11 cellular contexts compared by ENCODE assay signal in genomic region chr3:107272471-107272870, GRCh38.
A peak's percentile ranks its signal among the peaks of the same experiment; 100 is the strongest.
DNase-seq lines count a peak whose midpoint lies in the region; ATAC-seq and TF ChIP-seq lines count a peak whose summit lies in the region.
"Had no signal": no experiment of that assay in that cellular context is flagged by ENCODE, and none has a peak within 500 bp of the region (broad histone marks: within the 10 kb centered on the region; RNA-seq: fewer than 3 reads in every experiment).

No MANE protein-coding gene starts in this region.

- H3K9me2 ChIP-seq in HCT116 (ENCODE audit: insufficient read depth): no peaks in the 10 kb centered on the region

- H3K4me3 ChIP-seq in HCT116 (replicated peaks in 1 of 2; ENCODE audit: low read depth in 1 of 2, low read length in 2 of 2) (no peak overlapping the region), mammary epithelial cell (replicated peaks in 1 of 3; ENCODE audit: insufficient read depth in 1 of 3, low read depth in 2 of 3, low read length in 3 of 3) (no peak overlapping the region), ascending aorta (no peak overlapping the region), osteoblast (ENCODE audit: insufficient read depth, low read length) (no peak overlapping the region)
- H3K4me3 ChIP-seq: Peyer's patch had no signal

- no peaks in the 10 kb centered on the region for H3K4me1 Mint-ChIP-seq in naive thymus-derived CD8-positive, alpha-beta T cell
- H3K4me1 Mint-ChIP-seq: B cell, CD14-positive monocyte had no signal

- H3K4me3 Mint-ChIP-seq in naive thymus-derived CD8-positive, alpha-beta T cell: no peak overlapping the region
- H3K4me3 Mint-ChIP-seq: B cell, CD14-positive monocyte, H9 had no signal

- H4K20me1 ChIP-seq in HCT116 (ENCODE audit: insufficient read depth) (no peaks in the 10 kb centered on the region), mammary epithelial cell (ENCODE audit: insufficient read depth, low read length) (no peaks in the 10 kb centered on the region), osteoblast (ENCODE audit: insufficient read depth, low read length) (no peaks in the 10 kb centered on the region)

- TF ChIP-seq POLR2A in HCT116 (IDR thresholded peaks at IDR 0.05; ENCODE audit: borderline replicate concordance, extremely low read depth, insufficient read depth, insufficient read length): no peak

- H3K27me3 ChIP-seq in HCT116 (ENCODE audit: insufficient read depth, low read length) (no peaks in the 10 kb centered on the region), mammary epithelial cell (ENCODE audit: insufficient read depth, low read length) (no peaks in the 10 kb centered on the region), ascending aorta (no peaks in the 10 kb centered on the region), osteoblast (ENCODE audit: insufficient read depth, low read length) (no peaks in the 10 kb centered on the region)
- H3K27me3 ChIP-seq: Peyer's patch had no signal

- no peak for ATAC-seq in HCT116
- peak; percentile 62 for ATAC-seq in esophagus mucosa
- no peak for ATAC-seq in naive thymus-derived CD8-positive, alpha-beta T cell

- 51% methylated on average over 2 of the region's 2 CpGs for WGBS in mammary epithelial cell (ENCODE audit: low coverage, missing lambda C conversion rate)

- H3K27me3 Mint-ChIP-seq in naive thymus-derived CD8-positive, alpha-beta T cell: peaks cover 9 to 37% (median 10%) of the 10 kb centered on the region in 5 donors

- TF ChIP-seq CTCF in HCT116 (IDR thresholded peaks at IDR 0.05 in 2 of 3, conservative IDR thresholded peaks at IDR 0.05 in 1 of 3; ENCODE audit: borderline replicate concordance in 1 of 3, insufficient read depth in 1 of 3, low read depth in 2 of 3, low read length in 2 of 3): no peak
- TF ChIP-seq CTCF in mammary epithelial cell (conservative IDR thresholded peaks at IDR 0.05 in 1 of 2, IDR thresholded peaks at IDR 0.05 in 1 of 2; ENCODE audit: extremely low read depth in 1 of 2, insufficient read depth in 1 of 2, low read depth in 1 of 2, low read length in 2 of 2): no peak
- no peak for TF ChIP-seq CTCF in ascending aorta (IDR thresholded peaks at IDR 0.05)
- TF ChIP-seq CTCF in osteoblast (IDR thresholded peaks at IDR 0.05; ENCODE audit: extremely low read depth, low read depth, low read length): no peak

- TF ChIP-seq RAD21 in HCT116 (IDR thresholded peaks at IDR 0.05; ENCODE audit: low read depth): no peak

- H3K27ac ChIP-seq in HCT116 (ENCODE audit: low read depth, low read length) (no peak overlapping the region), mammary epithelial cell (ENCODE audit: insufficient read depth, low read depth, low read length) (no peak overlapping the region), temporal lobe (ENCODE audit: low read depth, low read length) (peak overlapping the region; percentile 47), ascending aorta (no peak overlapping the region), osteoblast (ENCODE audit: low read depth, low read length) (no peak overlapping the region)
- H3K27ac ChIP-seq: Peyer's patch had no signal

- H2AFZ ChIP-seq in HCT116 (ENCODE audit: low read depth, low read length, poor library complexity, severe bottlenecking) (peak overlapping the region; percentile 69), mammary epithelial cell (ENCODE audit: low read depth, low read length) (no peak overlapping the region), osteoblast (ENCODE audit: low read length) (no peak overlapping the region)

- DNase-seq in HCT116 (ENCODE audit: low read depth, low spot score): no peak
- DNase-seq in mammary epithelial cell: peak; percentile 24
- DNase-seq in naive thymus-derived CD8-positive, alpha-beta T cell: no peak
- no peak for DNase-seq in ascending aorta (ENCODE audit: low spot score in 2 of 2)
- DNase-seq in osteoblast (ENCODE audit: insufficient read length, low spot score, missing footprints): no peak
- DNase-seq: H9, Peyer's patch had no signal

- H3K4me1 ChIP-seq in HCT116 (ENCODE audit: control insufficient read depth in 1 of 2, insufficient read depth in 2 of 2, low read length in 2 of 2) (no peaks in the 10 kb centered on the region), mammary epithelial cell (ENCODE audit: insufficient read depth, low read length) (no peaks in the 10 kb centered on the region), ascending aorta (no peaks in the 10 kb centered on the region), osteoblast (ENCODE audit: insufficient read depth, low read length) (no peaks in the 10 kb centered on the region)
- H3K4me1 ChIP-seq: Peyer's patch had no signal

- H3K9me3 ChIP-seq in HCT116 (ENCODE audit: control insufficient read depth in 1 of 2, insufficient read depth in 1 of 2, low read depth in 1 of 2, low read length in 2 of 2) (no peaks in the 10 kb centered on the region), mammary epithelial cell (replicated peaks; ENCODE audit: insufficient read depth, low read length) (no peaks in the 10 kb centered on the region), ascending aorta (no peaks in the 10 kb centered on the region), osteoblast (ENCODE audit: low read depth, low read length) (no peaks in the 10 kb centered on the region)
- H3K9me3 ChIP-seq: Peyer's patch had no signal

- H3K79me2 ChIP-seq in HCT116 (ENCODE audit: insufficient read depth, low read length) (no peaks in the 10 kb centered on the region), mammary epithelial cell (ENCODE audit: insufficient read depth, low read length) (no peaks in the 10 kb centered on the region), osteoblast (ENCODE audit: insufficient read depth, low read length) (no peaks in the 10 kb centered on the region)

- RAD21 ChIA-PET in HCT116 (lab: Charles Lee; ENCODE audit: low non-redundant PET in 1 of 2, low total read pairs in 2 of 2, uncharacterized antibody in 2 of 2, unreplicated experiment in 2 of 2): interaction anchor here (1.0 to 1.5 kb wide), 4 partner anchors 37 to 149 kb away, joined by 3 to 8 read pairs (median 6); no protein-coding TSS in a partner anchor

- H3K36me3 ChIP-seq in HCT116 (ENCODE audit: control insufficient read depth in 1 of 2, insufficient read depth in 2 of 2, low read length in 2 of 2) (no peaks in the 10 kb centered on the region), mammary epithelial cell (ENCODE audit: insufficient read depth, low read length) (no peaks in the 10 kb centered on the region), ascending aorta (no peaks in the 10 kb centered on the region), osteoblast (ENCODE audit: insufficient read depth, low read length) (no peaks in the 10 kb centered on the region)
- H3K36me3 ChIP-seq: Peyer's patch had no signal

- in situ Hi-C loops in mammary epithelial cell (cut with MboI; ENCODE audit: low sequenced_read_pairs in 2 of 2): loop anchor here (5.0 to 25.0 kb wide), 3 partner anchors 145 to 265 kb away; no protein-coding TSS in a partner anchor

- dilution Hi-C loops in mammary epithelial cell (cut with HindIII; ENCODE audit: low sequenced_read_pairs): no loop called here

- POLR2A ChIA-PET in HCT116 (lab: Charles Lee): no interaction called here
- POLR2A ChIA-PET in naive thymus-derived CD8-positive, alpha-beta T cell (lab: Charles Lee): no interaction called here

- no peak overlapping the region for H3K27ac Mint-ChIP-seq in naive thymus-derived CD8-positive, alpha-beta T cell
- H3K27ac Mint-ChIP-seq: B cell, CD14-positive monocyte, H9 had no signal

- H3K9me3 Mint-ChIP-seq in naive thymus-derived CD8-positive, alpha-beta T cell: no peaks in the 10 kb centered on the region
- H3K9me3 Mint-ChIP-seq: CD14-positive monocyte, H9 had no signal

- H3K4me2 ChIP-seq in HCT116 (ENCODE audit: low read length): no peak overlapping the region
- no peak overlapping the region for H3K4me2 ChIP-seq in mammary epithelial cell (ENCODE audit: insufficient read depth, low read depth, low read length)
- H3K4me2 ChIP-seq in osteoblast (ENCODE audit: insufficient read depth, low read length): no peak overlapping the region

- no peaks in the 10 kb centered on the region for H3K36me3 Mint-ChIP-seq in naive thymus-derived CD8-positive, alpha-beta T cell
- H3K36me3 Mint-ChIP-seq: CD14-positive monocyte had no signal

- no TSS peak for BruUV-seq in HCT116 (replicated peaks; lab: Mats Ljungman, UMichigan)
- no TSS peak for BruUV-seq in mammary epithelial cell (replicated peaks; lab: Mats Ljungman, UMichigan)

- CTCF ChIA-PET in HCT116 (lab: Charles Lee): interaction anchor here (0.6 to 3.4 kb wide), 15 partner anchors 9 to 480 kb away, joined by 3 to 43 read pairs (median 5); no protein-coding TSS in a partner anchor
- CTCF ChIA-PET in mammary epithelial cell (lab: Charles Lee; ENCODE audit: low non-redundant PET): interaction anchor here (0.6 to 0.9 kb wide), 4 partner anchors 12 to 252 kb away, joined by 3 to 7 read pairs (median 4); no protein-coding TSS in a partner anchor

- H3K9ac ChIP-seq in HCT116 (ENCODE audit: low read length) (no peak overlapping the region), mammary epithelial cell (ENCODE audit: insufficient read depth, low read length) (no peak overlapping the region)

- intact Hi-C loops in HCT116 (cut with micrococcal nuclease) (loop anchor here (5.0 kb wide), 1 partner anchor 160 kb away; no protein-coding TSS in a partner anchor), mammary epithelial cell (cut with micrococcal nuclease) (loop anchor here (1.0 kb wide), 1 partner anchor 149 kb away; no protein-coding TSS in a partner anchor), ascending aorta (cut with DNase I) (loop anchor here (5.0 kb wide), 1 partner anchor 160 kb away; no protein-coding TSS in a partner anchor)

TF ChIP-seq in HCT116, 20 proteins besides CTCF, POLR2A, EP300 and RAD21 (continues in another document):
- TF ChIP-seq EZH2 (IDR thresholded peaks at IDR 0.05) (no peak), CBX3 (IDR thresholded peaks at IDR 0.05; ENCODE audit: low read depth) (no peak), SRF (IDR thresholded peaks at IDR 0.05; ENCODE audit: low read depth) (no peak), ZNF274 (IDR thresholded peaks at IDR 0.05; ENCODE audit: low read depth, low read length) (no peak), YY1 (IDR thresholded peaks at IDR 0.05; ENCODE audit: extremely low read depth, insufficient replicate concordance, low read depth, low read length) (no peak), EZH2phosphoT487 (IDR thresholded peaks at IDR 0.05; ENCODE audit: borderline replicate concordance) (no peak), ZFX (IDR thresholded peaks at IDR 0.05) (no peak), CEBPB (IDR thresholded peaks at IDR 0.05; ENCODE audit: low read depth) (no peak), ELF1 (IDR thresholded peaks at IDR 0.05; ENCODE audit: borderline replicate concordance, low read depth) (no peak), SP1 (IDR thresholded peaks at IDR 0.05; ENCODE audit: low read depth) (no peak)
